21 cellular contexts compared by ENCODE assay signal in genomic region chr6:84166395-84166794, GRCh38.
DNase-seq lines count a peak whose midpoint lies in the region; ATAC-seq and TF ChIP-seq lines count a peak whose summit lies in the region.
"Had no signal": no experiment of that assay in that cellular context is flagged by ENCODE, and none has a peak within 500 bp of the region (broad histone marks: within the 10 kb centered on the region; RNA-seq: fewer than 3 reads in every experiment).

No MANE protein-coding gene starts in this region.

- H3K9me3 Mint-ChIP-seq in activated CD4-positive, alpha-beta T cell treated with anti-CD3 and anti-CD28 coated beads for 36 hours (ENCODE audit: low read depth), result no peaks in the 10 kb centered on the region
- H3K9me3 Mint-ChIP-seq: GM23338; HFFc6; T-helper 2 cell treated with Interferon-gamma antibody and Interleukin-4, amounts not matched to agents 5 μg/mL and 100 μg/mL, for 36 hours had no signal

- POLR2A ChIA-PET in activated CD4-positive, alpha-beta T cell treated with anti-CD3 and anti-CD28 coated beads for 36 hours (lab: Charles Lee), result no interaction called here

- peaks cover 0 to 17% of the 10 kb centered on the region in 2 donors for H3K36me3 ChIP-seq in psoas muscle (ENCODE audit: insufficient read depth in 1 of 2, low read depth in 1 of 2)

- no peak overlapping the region for H3K4me3 Mint-ChIP-seq in activated CD4-positive, alpha-beta T cell treated with anti-CD3 and anti-CD28 coated beads for 36 hours
- H3K4me3 Mint-ChIP-seq: GM23338; HFFc6; T-helper 2 cell treated with Interferon-gamma antibody and Interleukin-4, amounts not matched to agents 5 μg/mL and 100 μg/mL, for 36 hours had no signal

- no peak for TF ChIP-seq CTCF in psoas muscle (IDR thresholded peaks at IDR 0.05)

- CTCF ChIA-PET in activated CD4-positive, alpha-beta T cell treated with anti-CD3 and anti-CD28 coated beads for 36 hours (lab: Charles Lee), result no interaction called here

- no peaks in the 10 kb centered on the region for H3K4me1 Mint-ChIP-seq in activated CD4-positive, alpha-beta T cell treated with anti-CD3 and anti-CD28 coated beads for 36 hours
- H3K4me1 Mint-ChIP-seq: GM23338 had no signal

- ATAC-seq in left colon, result peak; percentile 41
- no peak for ATAC-seq in HG02938 (IDR thresholded peaks at IDR 0.05; ENCODE audit: unreplicated experiment)
- no peak for ATAC-seq in psoas muscle
- ATAC-seq in activated CD4-positive, alpha-beta T cell treated with anti-CD3 and anti-CD28 coated beads for 36 hours, result no peak
- ATAC-seq: GM23338, Right ventricle myocardium inferior had no signal

- no peaks in the 10 kb centered on the region for H3K27me3 ChIP-seq in psoas muscle (ENCODE audit: insufficient read depth in 3 of 3, low read length in 2 of 3)
- H3K27me3 ChIP-seq: neutrophil had no signal

- intact Hi-C loops in left colon (cut with DNase I, micrococcal nuclease), result no loop called here
- intact Hi-C loops in psoas muscle (cut with DNase I), result no loop called here
- intact Hi-C loops in activated CD4-positive, alpha-beta T cell treated with anti-CD3 and anti-CD28 coated beads for 36 hours (cut with DNase I, micrococcal nuclease), result no loop called here

- H3K9me3 ChIP-seq in psoas muscle, result no peaks in the 10 kb centered on the region
- H3K9me3 ChIP-seq: left ventricle myocardium inferior, neutrophil had no signal

- peaks cover 34% of the 10 kb centered on the region for H3K36me3 Mint-ChIP-seq in activated CD4-positive, alpha-beta T cell treated with anti-CD3 and anti-CD28 coated beads for 36 hours (ENCODE audit: low read depth)

- no peak overlapping the region for H3K27ac Mint-ChIP-seq in activated CD4-positive, alpha-beta T cell treated with anti-CD3 and anti-CD28 coated beads for 36 hours
- H3K27ac Mint-ChIP-seq: GM23338; HFFc6; T-helper 2 cell treated with Interferon-gamma antibody and Interleukin-4, amounts not matched to agents 5 μg/mL and 100 μg/mL, for 36 hours had no signal

- DNase-seq in DMS53 (lab: John Stamatoyannopoulos, UW) (peak; percentile 10), NCI-H1105 treated with DMSO at 0.1 percent for 48 hours (lab: John Stamatoyannopoulos, UW) (peak; percentile 44), NCI-H345 (lab: John Stamatoyannopoulos, UW) (peak; percentile 17), left colon (no peak), psoas muscle (no peak)
- no peak for DNase-seq in activated CD4-positive, alpha-beta T cell treated with anti-CD3 and anti-CD28 coated beads for 36 hours
- DNase-seq: activated CD4-positive, alpha-beta T cell treated with anti-CD3 and anti-CD28 coated beads for 4 hours; activated effector memory CD4-positive, alpha-beta T cell treated with anti-CD3 and anti-CD28 coated beads, Interleukin-2, amount 50 U/mL, for 16 hours; activated T-cell treated with anti-CD3 and anti-CD28 coated beads, Interleukin-2, amount 50 U/mL, for 1 hour; dermis blood vessel endothelial cell; EL; HFFc6; left ventricle myocardium inferior; mesendoderm; PC-9; stimulated activated naive CD4-positive, alpha-beta T cell treated with Interleukin-2 at 50 U/mL for 16 hours had no signal

- no peaks in the 10 kb centered on the region for H3K4me1 ChIP-seq in psoas muscle

- no peak overlapping the region for H3K27ac ChIP-seq in psoas muscle
- H3K27ac ChIP-seq: left ventricle myocardium inferior, neutrophil, PC-9 had no signal

- H3K4me3 ChIP-seq in psoas muscle, result no peak overlapping the region
- H3K4me3 ChIP-seq: GM23338, left ventricle myocardium inferior, PC-9 had no signal

- H3K27me3 Mint-ChIP-seq in activated CD4-positive, alpha-beta T cell treated with anti-CD3 and anti-CD28 coated beads for 36 hours, result no peaks in the 10 kb centered on the region

Comparison
In these comparisons a context has a peak if more than half of its experiments do, and no peak if none do; other contexts are left out.
1. DNase-seq: peak in DMS53 (single experiment), NCI-H1105 treated with DMSO at 0.1 percent for 48 hours (single experiment) and NCI-H345 (single experiment); none in left colon (0 of 2), psoas muscle (0 of 2) and activated CD4-positive, alpha-beta T cell treated with anti-CD3 and anti-CD28 coated beads for 36 hours (single experiment).